8 cellular contexts compared by ENCODE assay signal in genomic region chr2:9002637-9003365, GRCh38. TPM values are rescaled to one million over a fixed set of nuclear protein-coding genes. Genes with fewer than 3 reads are reported as not detected.
DNase-seq lines count a peak whose midpoint lies in the region; ATAC-seq and TF ChIP-seq lines count a peak whose summit lies in the region.

No MANE protein-coding gene starts in this region.

- peak overlapping the region; percentile 99 for H3K4me3 ChIP-seq in cardiac muscle cell

- no peaks in the 10 kb centered on the region for H3K36me3 ChIP-seq in cardiac muscle cell

- H3K27ac ChIP-seq in 22Rv1 = peak overlapping the region; percentile 41
- peak overlapping the region; percentile 91 for H3K27ac ChIP-seq in cardiac muscle cell

- no peak overlapping the region for H3K27ac Mint-ChIP-seq in activated naive CD4-positive, alpha-beta T cell treated with anti-CD3 and anti-CD28 coated beads for 36 hours

- CTCF ChIA-PET in activated naive CD4-positive, alpha-beta T cell treated with anti-CD3 and anti-CD28 coated beads for 36 hours (lab: Charles Lee) = no interaction called here

- H3K4me3 Mint-ChIP-seq in activated naive CD4-positive, alpha-beta T cell treated with anti-CD3 and anti-CD28 coated beads for 36 hours = peak overlapping the region; percentile 67

- intact Hi-C loops in activated naive CD4-positive, alpha-beta T cell treated with anti-CD3 and anti-CD28 coated beads for 36 hours (cut with micrococcal nuclease) = loop anchor here (5.0 kb wide), 1 partner anchor 420 kb away; the partner anchor contains the start of genes CPSF3 and ITGB1BP1
- intact Hi-C loops in posterior vena cava (cut with DNase I) = no loop called here

- H3K9me3 Mint-ChIP-seq in activated naive CD4-positive, alpha-beta T cell treated with anti-CD3 and anti-CD28 coated beads for 36 hours = no peaks in the 10 kb centered on the region

- H3K27me3 Mint-ChIP-seq in activated naive CD4-positive, alpha-beta T cell treated with anti-CD3 and anti-CD28 coated beads for 36 hours (ENCODE audit: low read depth) = peaks cover 5% of the 10 kb centered on the region

- peaks cover 15% of the 10 kb centered on the region for H3K4me1 Mint-ChIP-seq in activated naive CD4-positive, alpha-beta T cell treated with anti-CD3 and anti-CD28 coated beads for 36 hours (ENCODE audit: low read depth)

- no peaks in the 10 kb centered on the region for H3K27me3 ChIP-seq in cardiac muscle cell

- peaks cover 19% of the 10 kb centered on the region for H3K4me1 ChIP-seq in cardiac muscle cell (ENCODE audit: low read depth)

- ATAC-seq in GM18498 (IDR thresholded peaks at IDR 0.05; ENCODE audit: unreplicated experiment) (peak; percentile 24), HG03342 (IDR thresholded peaks at IDR 0.05; ENCODE audit: unreplicated experiment) (no peak)

- no peaks in the 10 kb centered on the region for H3K9me3 ChIP-seq in cardiac muscle cell (ENCODE audit: low read depth)

- DNase-seq in NCI-H2227 treated with DMSO at 0.1 percent for 48 hours (lab: John Stamatoyannopoulos, UW) = peak; percentile 6
- peak; percentile 8 for DNase-seq in activated naive CD4-positive, alpha-beta T cell treated with anti-CD3 and anti-CD28 coated beads for 36 hours
- DNase-seq in cardiac muscle cell (ENCODE audit: low read depth in 1 of 2, low spot score in 1 of 2) = peak in 1 of 2 donors; percentile 59
- peak; percentile 84 for DNase-seq in posterior vena cava (ENCODE audit: low spot score)
- DNase-seq in OCI-M2 (lab: John Stamatoyannopoulos, UW; ENCODE audit: unreplicated experiment) = no peak

- TF ChIP-seq CTCF in 22Rv1 (IDR thresholded peaks at IDR 0.05) (no peak), cardiac muscle cell (IDR thresholded peaks at IDR 0.05; ENCODE audit: low read depth, low read length) (no peak)

- H3K36me3 Mint-ChIP-seq in activated naive CD4-positive, alpha-beta T cell treated with anti-CD3 and anti-CD28 coated beads for 36 hours (ENCODE audit: low read depth) = no peaks in the 10 kb centered on the region

RNA-seq across cellular contexts. Expression of gene MBOAT2, which starts 0.7 kb away (rescaled TPM):
- total RNA-seq in activated naive CD4-positive, alpha-beta T cell treated with anti-CD3 and anti-CD28 coated beads for 36 hours = 1 to 10 TPM; 4.1 to 4.4 TPM
- total RNA-seq in cardiac muscle cell (15.6 and 38.2 TPM in 2 replicates), posterior vena cava (10 to 100 TPM in 1 of 2 donors, 1 to 10 TPM in 1; 9.4 to 16.1 TPM)
- polyA plus RNA-seq in cardiac muscle cell = 58.3 and 92.5 TPM in 2 replicates
